ENCODE assay signal across 18 cellular contexts in the genomic region with DNA sequence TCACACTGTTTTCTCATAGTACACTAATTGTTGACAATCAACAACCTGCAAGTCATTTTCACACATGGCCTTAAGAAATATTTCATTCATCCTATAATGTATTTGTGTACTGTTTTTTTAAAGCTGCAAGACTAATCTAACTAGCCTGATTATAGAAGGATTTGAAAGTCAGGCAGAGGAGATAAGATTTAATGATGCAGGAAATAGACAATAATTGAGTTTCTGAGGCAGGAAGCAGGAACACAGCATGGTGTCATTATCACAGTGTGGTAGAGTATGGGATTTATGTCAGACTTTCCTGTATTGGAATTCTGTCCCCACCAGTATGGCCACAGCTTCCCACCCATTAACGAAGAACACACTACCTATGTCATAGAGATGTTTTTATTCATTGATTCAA.
A peak's percentile ranks its signal among the peaks of the same experiment; 100 is the strongest.
DNase-seq lines count a peak whose midpoint lies in the region; ATAC-seq and TF ChIP-seq lines count a peak whose summit lies in the region.
"Had no signal": no experiment of that assay in that cellular context is flagged by ENCODE, and none has a peak within 500 bp of the region (broad histone marks: within the 10 kb centered on the region; RNA-seq: fewer than 3 reads in every experiment).

No MANE protein-coding gene starts in this region.

- no peak overlapping the region for H3K27ac Mint-ChIP-seq in endodermal cell
- H3K27ac Mint-ChIP-seq in activated T-helper 17 cell treated with anti-CD3 and anti-CD28 coated beads, Interleukin-2, amount 50 U/mL, for 72 hours = no peak overlapping the region
- H3K27ac Mint-ChIP-seq in chondrocyte (ENCODE audit: unreplicated experiment) = no peak overlapping the region
- H3K27ac Mint-ChIP-seq: CD4-positive, alpha-beta memory T cell; GM23338; H9 had no signal

- H3K27ac ChIP-seq in SK-N-MC = no peak overlapping the region
- H3K27ac ChIP-seq in endodermal cell (ENCODE audit: low read depth, low read length) = no peak overlapping the region
- no peak overlapping the region for H3K27ac ChIP-seq in thyroid gland
- H3K27ac ChIP-seq: A549 had no signal

- H3K36me3 ChIP-seq in SK-N-MC (ENCODE audit: insufficient read depth, low read length) = no peaks in the 10 kb centered on the region
- H3K36me3 ChIP-seq in endodermal cell (ENCODE audit: control insufficient read depth, insufficient read depth, low read length) = peaks cover 6% of the 10 kb centered on the region
- no peaks in the 10 kb centered on the region for H3K36me3 ChIP-seq in thyroid gland

- H3K4me1 Mint-ChIP-seq in endodermal cell (peaks cover 6% of the 10 kb centered on the region), chondrocyte (ENCODE audit: low read depth) (peaks cover 9% of the 10 kb centered on the region)
- H3K4me1 Mint-ChIP-seq in activated T-helper 17 cell treated with anti-CD3 and anti-CD28 coated beads, Interleukin-2, amount 50 U/mL, for 72 hours = no peaks in the 10 kb centered on the region
- H3K4me1 Mint-ChIP-seq: CD4-positive, alpha-beta memory T cell; GM23338; H9 had no signal

- WGBS in endodermal cell (ENCODE audit: insufficient coverage in 1 of 2, insufficient read length in 1 of 2), 2 experiments = no CpG with 5 or more reads among the region's 1 CpG
- 80 to 85% methylated on average over 1 of the region's 1 CpG for WGBS in thyroid gland, 2 donors

- intact Hi-C loops in thyroid gland (cut with DNase I) = no loop called here

- H3K9me3 ChIP-seq in SK-N-MC (ENCODE audit: low read depth, low read length) (no peaks in the 10 kb centered on the region), endodermal cell (ENCODE audit: control insufficient read depth, low read length) (peaks cover 7% of the 10 kb centered on the region), thyroid gland (no peaks in the 10 kb centered on the region)
- H3K9me3 ChIP-seq: A549 had no signal

- no peak for ATAC-seq in activated T-helper 17 cell treated with anti-CD3 and anti-CD28 coated beads, Interleukin-2, amount 50 U/mL, for 72 hours (replicated peaks)
- no peak for ATAC-seq in HG02870 (IDR thresholded peaks at IDR 0.05; ENCODE audit: unreplicated experiment)
- ATAC-seq: A549, GM23338, HCT116 had no signal

- TF ChIP-seq POLR2A in thyroid gland (IDR thresholded peaks at IDR 0.05) = no peak

- no peak overlapping the region for H3K4me3 ChIP-seq in SK-N-MC
- peak overlapping the region; percentile 37 for H3K4me3 ChIP-seq in endodermal cell (ENCODE audit: low read length)
- no peak overlapping the region for H3K4me3 ChIP-seq in thyroid gland (replicated peaks in 1 of 3)
- H3K4me3 ChIP-seq: A549, GM23338 had no signal

- peak; percentile 32 for DNase-seq in NCI-H69 (lab: John Stamatoyannopoulos, UW)
- peak; percentile 83 for DNase-seq in SK-N-MC (ENCODE audit: low read depth, low spot score)
- no peak for DNase-seq in endodermal cell
- no peak for DNase-seq in thyroid gland
- no peak for DNase-seq in chondrocyte (ENCODE audit: low spot score)
- DNase-seq: 8988T; C1 segment of cervical spinal cord; Calu3; CD4-positive, alpha-beta memory T cell; COR-L47; DMS79 treated with DMSO at 0.1 percent for 48 hours; GF-D8; H9 had no signal

- H3K36me3 Mint-ChIP-seq in endodermal cell (ENCODE audit: low read depth) = no peaks in the 10 kb centered on the region
- no peaks in the 10 kb centered on the region for H3K36me3 Mint-ChIP-seq in activated T-helper 17 cell treated with anti-CD3 and anti-CD28 coated beads, Interleukin-2, amount 50 U/mL, for 72 hours (ENCODE audit: low read depth)
- H3K36me3 Mint-ChIP-seq in chondrocyte (ENCODE audit: low read depth) = no peaks in the 10 kb centered on the region
- H3K36me3 Mint-ChIP-seq: CD4-positive, alpha-beta memory T cell had no signal

- H3K9ac ChIP-seq in SK-N-MC (ENCODE audit: insufficient read length) (no peak overlapping the region), endodermal cell (ENCODE audit: extremely low read depth, low read length, poor library complexity, severe bottlenecking) (no peak overlapping the region)

- H3K27me3 Mint-ChIP-seq in endodermal cell (ENCODE audit: insufficient read depth) (no peaks in the 10 kb centered on the region), chondrocyte (ENCODE audit: low read depth) (no peaks in the 10 kb centered on the region)
- H3K27me3 Mint-ChIP-seq in activated T-helper 17 cell treated with anti-CD3 and anti-CD28 coated beads, Interleukin-2, amount 50 U/mL, for 72 hours = no peaks in the 10 kb centered on the region
- H3K27me3 Mint-ChIP-seq: CD4-positive, alpha-beta memory T cell had no signal

- no peaks in the 10 kb centered on the region for H3K4me1 ChIP-seq in endodermal cell (ENCODE audit: control insufficient read depth, insufficient read depth, low read length)
- peaks cover 11 to 27% of the 10 kb centered on the region in 2 donors for H3K4me1 ChIP-seq in thyroid gland
- H3K4me1 ChIP-seq: A549 had no signal

- TF ChIP-seq CTCF in endodermal cell (conservative IDR thresholded peaks at IDR 0.05) (no peak), thyroid gland (IDR thresholded peaks at IDR 0.05) (no peak), chondrocyte (IDR thresholded peaks at IDR 0.05) (no peak)

- H3K27me3 ChIP-seq in endodermal cell (ENCODE audit: control insufficient read depth, insufficient read depth, low read length, poor library complexity, severe bottlenecking) (no peaks in the 10 kb centered on the region), thyroid gland (no peaks in the 10 kb centered on the region)

- no peak overlapping the region for H3K4me3 Mint-ChIP-seq in endodermal cell
- H3K4me3 Mint-ChIP-seq in activated T-helper 17 cell treated with anti-CD3 and anti-CD28 coated beads, Interleukin-2, amount 50 U/mL, for 72 hours = no peak overlapping the region
- no peak overlapping the region for H3K4me3 Mint-ChIP-seq in chondrocyte (ENCODE audit: unreplicated experiment)
- H3K4me3 Mint-ChIP-seq: CD4-positive, alpha-beta memory T cell; GM23338; H9 had no signal

- H3K9me3 Mint-ChIP-seq in endodermal cell = no peaks in the 10 kb centered on the region
- H3K9me3 Mint-ChIP-seq in activated T-helper 17 cell treated with anti-CD3 and anti-CD28 coated beads, Interleukin-2, amount 50 U/mL, for 72 hours = peaks cover 3% of the 10 kb centered on the region
- H3K9me3 Mint-ChIP-seq in chondrocyte (ENCODE audit: low read depth) = no peaks in the 10 kb centered on the region
- H3K9me3 Mint-ChIP-seq: GM23338, H9 had no signal

Comparison
In these comparisons a context has a peak if more than half of its experiments do, and no peak if none do; other contexts are left out.
1. DNase-seq: peak in NCI-H69 (single experiment) and SK-N-MC (single experiment); none in endodermal cell (single experiment), thyroid gland (0 of 2) and chondrocyte (single experiment).